Comparison of ENCODE assay signal across 8 cellular contexts in genomic region chr12:113247123-113248045, GRCh38. TPM values are rescaled to one million over a fixed set of nuclear protein-coding genes. Genes with fewer than 3 reads are reported as not detected.
DNase-seq lines count a peak whose midpoint lies in the region; ATAC-seq and TF ChIP-seq lines count a peak whose summit lies in the region.

No MANE protein-coding gene starts in this region.

- no peaks in the 10 kb centered on the region for H3K36me3 ChIP-seq in SJCRH30

- H3K27me3 Mint-ChIP-seq in natural killer cell treated with Interleukin-12 subunit alpha and Interleukin-12 subunit beta and Interleukin-15 and Interleukin-18, amount 100 ng/mL, for 72 hours = no peaks in the 10 kb centered on the region
- no peaks in the 10 kb centered on the region for H3K27me3 Mint-ChIP-seq in naive thymus-derived CD8-positive, alpha-beta T cell

- H3K4me1 ChIP-seq in SJCRH30 = peaks cover 61% of the 10 kb centered on the region

- no peaks in the 10 kb centered on the region for H3K27me3 ChIP-seq in SJCRH30

- ATAC-seq in natural killer cell treated with Interleukin-12 subunit alpha and Interleukin-12 subunit beta and Interleukin-15 and Interleukin-18, amount 100 ng/mL, for 72 hours = no peak
- ATAC-seq in naive thymus-derived CD8-positive, alpha-beta T cell = no peak

- no peaks in the 10 kb centered on the region for H3K4me1 Mint-ChIP-seq in natural killer cell treated with Interleukin-12 subunit alpha and Interleukin-12 subunit beta and Interleukin-15 and Interleukin-18, amount 100 ng/mL, for 72 hours (ENCODE audit: low read depth in 2 of 2)
- H3K4me1 Mint-ChIP-seq in naive thymus-derived CD8-positive, alpha-beta T cell = peaks cover 2 to 21% (median 9%) of the 10 kb centered on the region in 4 donors

- H3K4me3 Mint-ChIP-seq in natural killer cell treated with Interleukin-12 subunit alpha and Interleukin-12 subunit beta and Interleukin-15 and Interleukin-18, amount 100 ng/mL, for 72 hours = no peak overlapping the region
- no peak overlapping the region for H3K4me3 Mint-ChIP-seq in naive thymus-derived CD8-positive, alpha-beta T cell

- DNase-seq in HCEC 1CT (peak; percentile 52), SJCRH30 (peak; percentile 48 to 56), foreskin fibroblast (peak; percentile 48 to 62), SKM-1 treated with dmso at 0.1 percent for 144 hours (lab: John Stamatoyannopoulos, UW; ENCODE audit: unreplicated experiment) (no peak), NCI-H146 (lab: John Stamatoyannopoulos, UW) (no peak)
- DNase-seq in natural killer cell treated with Interleukin-12 subunit alpha and Interleukin-12 subunit beta and Interleukin-15 and Interleukin-18, amount 100 ng/mL, for 72 hours (ENCODE audit: low spot score) = no peak
- no peak for DNase-seq in naive thymus-derived CD8-positive, alpha-beta T cell

- no peaks in the 10 kb centered on the region for H3K9me3 ChIP-seq in SJCRH30 (replicated peaks)

- POLR2A ChIA-PET in naive thymus-derived CD8-positive, alpha-beta T cell (lab: Charles Lee) = no interaction called here

- H3K27ac ChIP-seq in SJCRH30 = peak overlapping the region; percentile 67; the same call in 1 of the 2 replicates
- peak overlapping the region in 19 of 21 experiments; percentile 2 to 91 (median 83) for H3K27ac ChIP-seq in skin epidermis

- no peak overlapping the region for H3K4me3 ChIP-seq in SJCRH30
- H3K4me3 ChIP-seq in foreskin fibroblast (ENCODE audit: low read depth in 1 of 2, low read length in 2 of 2) = no peak overlapping the region
- no peak overlapping the region for H3K4me3 ChIP-seq in skin epidermis

- H3K9me3 Mint-ChIP-seq in natural killer cell treated with Interleukin-12 subunit alpha and Interleukin-12 subunit beta and Interleukin-15 and Interleukin-18, amount 100 ng/mL, for 72 hours = no peaks in the 10 kb centered on the region
- peaks cover 0 to 4% (median 0%) of the 10 kb centered on the region in 9 donors for H3K9me3 Mint-ChIP-seq in naive thymus-derived CD8-positive, alpha-beta T cell

- H3K27ac Mint-ChIP-seq in natural killer cell treated with Interleukin-12 subunit alpha and Interleukin-12 subunit beta and Interleukin-15 and Interleukin-18, amount 100 ng/mL, for 72 hours = no peak overlapping the region
- peak overlapping the region in 2 of 10 donors; percentile 22 to 34 for H3K27ac Mint-ChIP-seq in naive thymus-derived CD8-positive, alpha-beta T cell

- TF ChIP-seq CTCF in foreskin fibroblast (IDR thresholded peaks at IDR 0.05; ENCODE audit: low read depth, low read length) = no peak

- H3K36me3 Mint-ChIP-seq in natural killer cell treated with Interleukin-12 subunit alpha and Interleukin-12 subunit beta and Interleukin-15 and Interleukin-18, amount 100 ng/mL, for 72 hours = no peaks in the 10 kb centered on the region
- H3K36me3 Mint-ChIP-seq in naive thymus-derived CD8-positive, alpha-beta T cell = peaks cover 0 to 41% (median 7%) of the 10 kb centered on the region in 3 donors

RNA-seq across cellular contexts. Expression of gene TPCN1, which starts 26.1 kb away (rescaled TPM):
- 14.3 and 18.4 TPM in 2 replicates for total RNA-seq in SJCRH30 (2014; rRNA removed; shearing (Covaris generic))
- total RNA-seq in natural killer cell treated with Interleukin-12 subunit alpha and Interleukin-12 subunit beta and Interleukin-15 and Interleukin-18, amount 100 ng/mL, for 72 hours = 10 to 100 TPM; 14.1 to 43.6 TPM
- 10 to 100 TPM; 81.2 to 83.0 TPM for total RNA-seq in naive thymus-derived CD8-positive, alpha-beta T cell
- polyA plus RNA-seq in naive thymus-derived CD8-positive, alpha-beta T cell = 10 to 100 TPM in 2 of 3 donors, 1 to 10 TPM in 1; 6.7 to 16.5 (median 11.0) TPM

Comparison
In these comparisons a context has a peak if more than half of its experiments do, and no peak if none do; other contexts are left out.
1. DNase-seq: peak in HCEC 1CT (single experiment), SJCRH30 (2 of 2) and foreskin fibroblast (2 of 2); none in SKM-1 treated with dmso at 0.1 percent for 144 hours (single experiment), natural killer cell treated with Interleukin-12 subunit alpha and Interleukin-12 subunit beta and Interleukin-15 and Interleukin-18, amount 100 ng/mL, for 72 hours (single experiment), NCI-H146 (single experiment) and naive thymus-derived CD8-positive, alpha-beta T cell (0 of 10).